In the genomic region with DNA sequence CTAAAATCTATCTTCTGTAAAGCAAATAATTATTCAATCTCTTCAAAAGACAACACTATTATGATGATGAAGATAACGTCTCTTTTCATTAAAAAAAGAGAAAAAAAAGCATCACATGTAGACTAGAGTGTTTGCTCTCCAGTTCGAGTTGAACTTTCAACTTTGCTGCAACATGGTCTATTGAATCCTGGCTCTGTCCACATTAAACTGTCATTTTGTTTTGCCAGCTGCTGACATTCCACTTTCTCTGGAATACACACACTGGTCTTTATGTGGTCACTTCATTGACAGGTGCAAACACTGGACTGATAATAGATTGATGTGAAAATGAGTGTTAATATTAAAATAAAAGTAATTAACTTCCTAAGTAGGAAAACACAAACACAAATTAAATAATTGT, we compare ENCODE assay signal across 18 cellular contexts.
"Had no signal": no experiment of that assay in that cellular context is flagged by ENCODE, and none has a peak within 500 bp of the region (broad histone marks: within the 10 kb centered on the region; RNA-seq: fewer than 3 reads in every experiment).

No MANE protein-coding gene starts in this region.

- H3K4me1 ChIP-seq: esophagus squamous epithelium, heart right ventricle had no signal

- H3K27ac ChIP-seq: body of pancreas, esophagus squamous epithelium, heart right ventricle, ovary, thoracic aorta had no signal

- H3K9me3 ChIP-seq: esophagus squamous epithelium, heart right ventricle, mucosa of descending colon, ovary, thoracic aorta had no signal

- H3K4me3 ChIP-seq: body of pancreas, esophagus squamous epithelium, heart right ventricle, mucosa of descending colon, ovary, thoracic aorta had no signal

- H3K27me3 ChIP-seq: body of pancreas, ovary had no signal

- H3K36me3 ChIP-seq: esophagus squamous epithelium, heart right ventricle, ovary, thoracic aorta had no signal

- DNase-seq: activated CD4-positive, alpha-beta memory T cell treated with anti-CD3 and anti-CD28 coated beads, Interleukin-2, amount 10 ng/mL, durations not matched to agents 7 days and 5 days; activated CD4-positive, alpha-beta T cell treated with anti-CD3 and anti-CD28 coated beads for 48 hours; activated CD4-positive, CD25-positive, alpha-beta regulatory T cell; activated naive CD4-positive, alpha-beta T cell treated with Interleukin-2 at 50 U/mL for 16 hours; activated T-cell treated with anti-CD3 and anti-CD28 coated beads, Interleukin-2, amount 50 U/mL, for 1 hour; body of pancreas; effector memory CD8-positive, alpha-beta T cell; esophagus squamous epithelium; heart right ventricle; immature natural killer cell; kidney glomerular epithelial cell; mesenchymal stem cell; mucosa of descending colon; naive thymus-derived CD8-positive, alpha-beta T cell; ovary; stimulated activated CD4-positive, alpha-beta T cell treated with anti-CD3 and anti-CD28 coated beads, Interleukin-4, amount 100 ng/mL, for 4 hours; T-helper 9 cell had no signal
